13 cellular contexts compared by ENCODE assay signal in the genomic region with DNA sequence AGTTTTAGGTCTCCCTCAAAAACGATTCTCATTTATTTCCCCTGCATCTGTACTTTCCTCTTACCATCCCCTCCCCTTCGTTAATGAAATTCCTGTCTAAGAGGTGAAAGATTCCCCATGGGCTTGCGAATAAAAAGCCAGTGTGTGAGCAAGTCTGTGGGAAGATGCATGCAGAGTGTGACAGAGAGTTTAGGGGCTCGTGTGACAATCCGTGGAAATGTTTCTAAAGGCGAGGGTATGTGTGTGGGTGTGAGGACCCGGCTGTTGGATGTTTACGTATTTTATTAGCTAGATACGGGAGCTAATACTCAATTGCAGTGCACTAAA. TPM values are rescaled to one million over a fixed set of nuclear protein-coding genes. Genes with fewer than 3 reads are reported as not detected.
A peak's percentile ranks its signal among the peaks of the same experiment; 100 is the strongest.
DNase-seq lines count a peak whose midpoint lies in the region; ATAC-seq and TF ChIP-seq lines count a peak whose summit lies in the region.
"Had no signal": no experiment of that assay in that cellular context is flagged by ENCODE, and none has a peak within 500 bp of the region (broad histone marks: within the 10 kb centered on the region; RNA-seq: fewer than 3 reads in every experiment).

No MANE protein-coding gene starts in this region.

- no peaks in the 10 kb centered on the region for H3K9me3 Mint-ChIP-seq in CD4-positive, alpha-beta memory T cell
- H3K9me3 Mint-ChIP-seq in effector memory CD8-positive, alpha-beta T cell = no peaks in the 10 kb centered on the region
- H3K9me3 Mint-ChIP-seq: activated CD4-positive, alpha-beta T cell treated with anti-CD3 and anti-CD28 coated beads, Interleukin-2, amount 10 ng/mL, durations not matched to agents 7 days and 5 days; mesothelial cell of epicardium had no signal

- H3K4me1 ChIP-seq in CD4-positive, alpha-beta memory T cell (ENCODE audit: insufficient read depth, low read length) = peaks cover 9% of the 10 kb centered on the region
- H3K4me1 ChIP-seq in HUES6 (ENCODE audit: control insufficient read depth, insufficient read depth, low read length) = peaks cover 22% of the 10 kb centered on the region
- H3K4me1 ChIP-seq: psoas muscle had no signal

- peaks cover 12 to 18% (median 14%) of the 10 kb centered on the region in 4 donors for H3K4me1 Mint-ChIP-seq in CD4-positive, alpha-beta memory T cell
- H3K4me1 Mint-ChIP-seq in effector memory CD8-positive, alpha-beta T cell (ENCODE audit: low read depth in 2 of 2) = peaks cover 8 to 17% of the 10 kb centered on the region in 2 donors

- intact Hi-C loops in CD4-positive, alpha-beta memory T cell (cut with micrococcal nuclease) = no loop called here

- no peaks in the 10 kb centered on the region for H3K36me3 Mint-ChIP-seq in CD4-positive, alpha-beta memory T cell
- H3K36me3 Mint-ChIP-seq in effector memory CD8-positive, alpha-beta T cell (ENCODE audit: insufficient read depth) = no peaks in the 10 kb centered on the region
- H3K36me3 Mint-ChIP-seq: mesothelial cell of epicardium had no signal

- TF ChIP-seq CTCF in RWPE1 (conservative IDR thresholded peaks at IDR 0.05; ENCODE audit: low read depth) = no peak

- H3K27me3 Mint-ChIP-seq in CD4-positive, alpha-beta memory T cell = peaks cover 22 to 26% of the 10 kb centered on the region in 2 donors
- peaks cover 20 to 33% of the 10 kb centered on the region in 2 donors for H3K27me3 Mint-ChIP-seq in effector memory CD8-positive, alpha-beta T cell

- peak overlapping the region; percentile 63 to 80 (median 72) for H3K4me3 Mint-ChIP-seq in CD4-positive, alpha-beta memory T cell
- H3K4me3 Mint-ChIP-seq in effector memory CD8-positive, alpha-beta T cell = peak overlapping the region; percentile 45 to 59
- H3K4me3 Mint-ChIP-seq: mesothelial cell of epicardium had no signal

- H3K36me3 ChIP-seq in CD4-positive, alpha-beta memory T cell (ENCODE audit: insufficient read depth, low read length) = no peaks in the 10 kb centered on the region
- no peaks in the 10 kb centered on the region for H3K36me3 ChIP-seq in HUES6 (ENCODE audit: control insufficient read depth, insufficient read depth, low read length)

- H3K27me3 ChIP-seq in CD4-positive, alpha-beta memory T cell (ENCODE audit: insufficient read depth, low read length) = no peaks in the 10 kb centered on the region
- H3K27me3 ChIP-seq in HUES6 (ENCODE audit: control insufficient read depth, insufficient read depth, low read length) = no peaks in the 10 kb centered on the region

- ATAC-seq in effector memory CD8-positive, alpha-beta T cell (replicated peaks) = no peak
- ATAC-seq: K562, psoas muscle had no signal

- DNase-seq in CD4-positive, alpha-beta memory T cell = no peak
- no peak for DNase-seq in effector memory CD8-positive, alpha-beta T cell
- peak; percentile 49 for DNase-seq in retina
- DNase-seq in NCI-H1930 (lab: John Stamatoyannopoulos, UW) = no peak
- no peak for DNase-seq in RWPE1 (ENCODE audit: low spot score)
- no peak for DNase-seq in UCSD-AML1 (lab: John Stamatoyannopoulos, UW; ENCODE audit: unreplicated experiment)
- DNase-seq: activated gamma-delta T cell, psoas muscle, SW 1271 had no signal

- H3K9me3 ChIP-seq in CD4-positive, alpha-beta memory T cell (ENCODE audit: control insufficient read depth in 1 of 2, low read length in 2 of 2) = no peaks in the 10 kb centered on the region
- H3K9me3 ChIP-seq in HUES6 (ENCODE audit: control insufficient read depth, insufficient read depth, low read depth, low read length) = no peaks in the 10 kb centered on the region
- H3K9me3 ChIP-seq: psoas muscle had no signal

- no peak overlapping the region for H3K4me3 ChIP-seq in CD4-positive, alpha-beta memory T cell (ENCODE audit: low read length in 2 of 2)
- H3K4me3 ChIP-seq in HUES6 (ENCODE audit: low read depth, low read length) = peak overlapping the region; percentile 10; the same call in 1 of the 2 replicates
- H3K4me3 ChIP-seq: K562, psoas muscle had no signal

- POLR2A ChIA-PET in CD4-positive, alpha-beta memory T cell (lab: Charles Lee; ENCODE audit: partially characterized antibody) = interaction anchor here (1.7 kb wide), 1 partner anchor 27 kb away, joined by 3 read pairs; no protein-coding TSS in a partner anchor
- POLR2A ChIA-PET in RWPE1 (lab: Yijun Ruan, JAX; ENCODE audit: low non-redundant PET) = no interaction called here

- H3K27ac Mint-ChIP-seq in CD4-positive, alpha-beta memory T cell = peak overlapping the region in 3 of 7 donors; percentile 0 to 42 (median 10)
- no peak overlapping the region for H3K27ac Mint-ChIP-seq in effector memory CD8-positive, alpha-beta T cell
- H3K27ac Mint-ChIP-seq: activated CD4-positive, alpha-beta T cell treated with anti-CD3 and anti-CD28 coated beads, Interleukin-2, amount 10 ng/mL, durations not matched to agents 7 days and 5 days; mesothelial cell of epicardium had no signal

- CTCF ChIA-PET in CD4-positive, alpha-beta memory T cell (lab: Charles Lee; ENCODE audit: partially characterized antibody) = no interaction called here
- CTCF ChIA-PET in RWPE1 (lab: Yijun Ruan, JAX) = no interaction called here

- H3K9ac ChIP-seq in HUES6 (ENCODE audit: low read length) = no peak overlapping the region

- no peak overlapping the region for H3K27ac ChIP-seq in CD4-positive, alpha-beta memory T cell (ENCODE audit: low read depth, low read length)
- H3K27ac ChIP-seq in HUES6 (ENCODE audit: low read depth, low read length) = no peak overlapping the region
- no peak overlapping the region for H3K27ac ChIP-seq in RWPE1
- H3K27ac ChIP-seq: psoas muscle had no signal

RNA-seq across cellular contexts. Expression of a gene that starts 0.7 kb away (rescaled TPM):
- total RNA-seq in CD4-positive, alpha-beta memory T cell = 10 to 100 TPM; 16.9 to 19.3 TPM
- 100 to 1,000 TPM; 128 to 163 TPM for polyA plus RNA-seq in CD4-positive, alpha-beta memory T cell
- polyA plus RNA-seq: K562 had no signal
